ENCODE assay signal across 8 cellular contexts in genomic region chr5:143405747-143406098, GRCh38. TPM values are rescaled to one million over a fixed set of nuclear protein-coding genes. Genes with fewer than 3 reads are reported as not detected.
DNase-seq lines count a peak whose midpoint lies in the region; ATAC-seq and TF ChIP-seq lines count a peak whose summit lies in the region.

No MANE protein-coding gene starts in this region.

- H3K14ac ChIP-seq in trophoblast cell (ENCODE audit: low read length): peak overlapping the region; percentile 22

- TF ChIP-seq CTCF in Calu3 (IDR thresholded peaks at IDR 0.05; ENCODE audit: unreplicated experiment) (no peak), RWPE1 (conservative IDR thresholded peaks at IDR 0.05; ENCODE audit: low read depth) (no peak)

- H4K91ac ChIP-seq in trophoblast cell (ENCODE audit: low read depth, low read length): peak overlapping the region; percentile 58

- no peaks in the 10 kb centered on the region for H3K36me3 ChIP-seq in esophagus (ENCODE audit: control insufficient read depth in 2 of 2, insufficient read depth in 2 of 2, low read length in 1 of 2)
- no peaks in the 10 kb centered on the region for H3K36me3 ChIP-seq in trophoblast cell (ENCODE audit: control insufficient read depth in 1 of 2, insufficient read depth in 2 of 2, low read length in 2 of 2)

- H3K4me1 ChIP-seq in esophagus (ENCODE audit: control insufficient read depth in 2 of 2, insufficient read depth in 2 of 2, low read length in 1 of 2): no peaks in the 10 kb centered on the region
- peaks cover 0 to 5% of the 10 kb centered on the region in 2 experiments for H3K4me1 ChIP-seq in trophoblast cell (ENCODE audit: control insufficient read depth in 1 of 2, insufficient read depth in 2 of 2, low read length in 2 of 2)

- ATAC-seq in GM18505 (IDR thresholded peaks at IDR 0.05; ENCODE audit: unreplicated experiment) (no peak), GM18520 (IDR thresholded peaks at IDR 0.05; ENCODE audit: unreplicated experiment) (no peak), GM18858 (IDR thresholded peaks at IDR 0.05; ENCODE audit: unreplicated experiment) (no peak)

- no peak overlapping the region for H3K4ac ChIP-seq in trophoblast cell (ENCODE audit: low read depth, low read length)

- peak overlapping the region; percentile 97 for H3K4me3 Mint-ChIP-seq in Calu3 (ENCODE audit: low read depth, unreplicated experiment)

- H4K8ac ChIP-seq in trophoblast cell (ENCODE audit: low read depth, low read length): peak overlapping the region; percentile 72

- CTCF ChIA-PET in Calu3 (lab: Charles Lee) (interaction anchor here (1.4 kb wide), 1 partner anchor 268 kb away, joined by 5 read pairs; no protein-coding TSS in a partner anchor), RWPE1 (lab: Yijun Ruan, JAX) (interaction anchor here (0.5 kb wide), 1 partner anchor 192 kb away, joined by 6 read pairs; no protein-coding TSS in a partner anchor)

- H3K27me3 Mint-ChIP-seq in Calu3 (ENCODE audit: unreplicated experiment): no peaks in the 10 kb centered on the region

- peak overlapping the region; percentile 63 for H4K12ac ChIP-seq in trophoblast cell (ENCODE audit: low read depth, low read length)

- peak overlapping the region; percentile 10 for H2BK120ac ChIP-seq in trophoblast cell (ENCODE audit: insufficient read depth, low read length, poor library complexity)

- H3K27me3 ChIP-seq in esophagus (ENCODE audit: control insufficient read depth in 1 of 2, insufficient read depth in 2 of 2, low read length in 2 of 2) (no peaks in the 10 kb centered on the region), trophoblast cell (ENCODE audit: insufficient read depth, low read length) (peaks cover 18% of the 10 kb centered on the region)

- no peak for TF ChIP-seq POLR2A in GM18505 (IDR thresholded peaks at IDR 0.05; ENCODE audit: borderline replicate concordance, extremely low read depth, insufficient read depth, insufficient read length)

- peaks cover 10% of the 10 kb centered on the region for H3K79me1 ChIP-seq in trophoblast cell (ENCODE audit: low read length)

- peaks cover 57% of the 10 kb centered on the region for H3K36me3 Mint-ChIP-seq in Calu3 (ENCODE audit: insufficient read depth, unreplicated experiment)

- intact Hi-C loops in Calu3 (cut with micrococcal nuclease; ENCODE audit: unreplicated experiment): loop anchor here (2.0 kb wide), 4 partner anchors 101 to 419 kb away; no protein-coding TSS in a partner anchor

- H3K4me3 ChIP-seq in esophagus (ENCODE audit: low read depth in 1 of 2, low read length in 2 of 2) (peak overlapping the region; percentile 88 to 97), trophoblast cell (ENCODE audit: low read depth, low read length) (peak overlapping the region; percentile 75)

- POLR2A ChIA-PET in RWPE1 (lab: Yijun Ruan, JAX; ENCODE audit: low non-redundant PET): no interaction called here

- no peak overlapping the region for H3K23ac ChIP-seq in trophoblast cell (ENCODE audit: low read length)

- no peak overlapping the region for H2AK5ac ChIP-seq in trophoblast cell (ENCODE audit: low read length)

- H2BK12ac ChIP-seq in trophoblast cell (ENCODE audit: low read length): no peak overlapping the region

- peak overlapping the region; percentile 100 for H3K27ac ChIP-seq in RWPE1
- H3K27ac ChIP-seq in esophagus (ENCODE audit: low read depth in 2 of 2, low read length in 1 of 2): peak overlapping the region; percentile 99 to 100
- no peak overlapping the region for H3K27ac ChIP-seq in trophoblast cell (ENCODE audit: low read depth, low read length)

- no peak overlapping the region for H3K18ac ChIP-seq in trophoblast cell (ENCODE audit: low read length)

- H3K9me3 Mint-ChIP-seq in Calu3 (ENCODE audit: low read depth, unreplicated experiment): peaks cover 2% of the 10 kb centered on the region

- H3K4me1 Mint-ChIP-seq in Calu3 (ENCODE audit: low read depth, unreplicated experiment): peaks cover 20% of the 10 kb centered on the region

- peak overlapping the region; percentile 86 for H2AFZ ChIP-seq in trophoblast cell (ENCODE audit: insufficient read depth, low read length, poor library complexity)

- peaks cover 1% of the 10 kb centered on the region for H3K79me2 ChIP-seq in trophoblast cell (ENCODE audit: control insufficient read depth, insufficient read depth, low read length, poor library complexity)

- BruUV-seq in Calu3 (replicated peaks; lab: Mats Ljungman, UMichigan): no TSS peak

- no peaks in the 10 kb centered on the region for H3K9me3 ChIP-seq in esophagus (ENCODE audit: control insufficient read depth in 2 of 2, insufficient read depth in 1 of 2, low read depth in 1 of 2, low read length in 1 of 2)
- H3K9me3 ChIP-seq in trophoblast cell (ENCODE audit: insufficient read depth, low read depth, low read length): no peaks in the 10 kb centered on the region

- DNase-seq in Calu3 (no peak), RWPE1 (ENCODE audit: low spot score) (no peak), trophoblast cell (no peak), NCI-H187 treated with DMSO at 0.1 percent for 48 hours (lab: John Stamatoyannopoulos, UW) (no peak)

- H2BK5ac ChIP-seq in trophoblast cell (ENCODE audit: low read depth, low read length, poor library complexity): no peak overlapping the region

- peak overlapping the region; percentile 95 for H3K4me2 ChIP-seq in trophoblast cell (ENCODE audit: low read length)

- WGBS in esophagus, 2 donors: 63 to 67% methylated on average over 4 of the region's 4 CpGs
- no CpG with 5 or more reads among the region's 4 CpGs for WGBS in trophoblast cell (ENCODE audit: extremely low coverage, insufficient coverage, insufficient read length)

- H3K9ac ChIP-seq in trophoblast cell (ENCODE audit: low read length): no peak overlapping the region

- peak overlapping the region; percentile 95 for H3K27ac Mint-ChIP-seq in Calu3 (ENCODE audit: unreplicated experiment)

RNA-seq across cellular contexts. Expression of gene NR3C1, which starts 2.2 kb away (rescaled TPM):
- total RNA-seq in Calu3 (2022): 63.1 and 72.4 TPM in 2 replicates
- polyA plus RNA-seq in esophagus: 10 to 100 TPM in 1 of 2 donors, 1 to 10 TPM in 1; 8.6 to 10.7 TPM
- 1.3 and 1.4 TPM in 2 replicates for polyA plus RNA-seq in trophoblast cell (2013)
